Comparison of ENCODE assay signal across 24 cellular contexts in the genomic region with DNA sequence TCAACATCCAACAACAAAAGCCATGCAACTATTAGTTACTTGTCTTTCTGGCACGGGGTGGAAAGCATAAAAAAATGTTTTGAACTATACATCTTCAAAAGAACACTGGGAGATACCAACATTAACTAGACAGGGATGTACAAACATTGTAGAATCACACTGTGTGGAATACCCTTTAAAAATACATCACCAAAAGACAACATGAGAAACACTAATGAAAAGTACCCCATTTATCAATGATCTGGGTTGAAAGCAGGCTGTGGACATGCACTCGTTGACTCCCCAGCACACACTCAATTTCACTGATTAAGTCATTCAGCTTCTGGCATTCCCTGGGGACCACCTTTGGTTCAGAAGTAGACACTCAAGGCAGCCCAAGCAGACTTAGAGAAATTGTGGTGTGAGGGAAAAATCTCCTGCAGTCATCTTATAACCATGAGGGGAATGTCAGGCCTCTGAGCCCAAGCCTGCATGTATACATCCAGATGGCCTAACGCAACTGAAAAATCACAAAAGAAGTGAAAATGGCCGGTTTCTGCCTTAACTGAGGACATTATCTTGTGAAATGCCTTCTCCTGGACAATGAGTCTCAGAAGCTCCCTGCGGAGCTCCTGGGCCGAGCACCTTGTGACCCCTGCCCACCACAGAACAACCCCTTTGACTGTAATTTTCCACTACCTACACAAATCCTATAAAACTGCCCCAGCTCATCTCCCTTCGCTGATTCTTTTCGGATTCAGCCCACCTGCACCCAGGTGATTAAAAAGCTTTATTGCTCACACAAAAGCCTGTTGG. TPM values are rescaled to one million over a fixed set of nuclear protein-coding genes. Genes with fewer than 3 reads are reported as not detected.
DNase-seq lines count a peak whose midpoint lies in the region; ATAC-seq and TF ChIP-seq lines count a peak whose summit lies in the region.
"Had no signal": no experiment of that assay in that cellular context is flagged by ENCODE, and none has a peak within 500 bp of the region (broad histone marks: within the 10 kb centered on the region; RNA-seq: fewer than 3 reads in every experiment).

No MANE protein-coding gene starts in this region.

- peak overlapping the region; percentile 63 to 99 (median 86) for H3K27ac Mint-ChIP-seq in naive thymus-derived CD8-positive, alpha-beta T cell
- H3K27ac Mint-ChIP-seq: activated CD4-positive, alpha-beta T cell treated with anti-CD3 and anti-CD28 coated beads, Interleukin-2, amount 10 ng/mL, durations not matched to agents 24 days and 14 days; stimulated activated memory B cell treated with anti-CD40 and anti-IgM and Interleukin-4, amounts not matched to agents 10 μg/mL and 1 μg/mL and 100 μg/mL, for 72 hours had no signal

- H3K27ac ChIP-seq in HUES64 (ENCODE audit: low read depth, low read length) = peak overlapping the region; percentile 44
- H3K27ac ChIP-seq: lower lobe of right lung, pancreas, thoracic aorta had no signal

- no peak overlapping the region for H3K4me3 ChIP-seq in HUES64 (ENCODE audit: low read length)
- no peak overlapping the region for H3K4me3 ChIP-seq in choroid plexus epithelial cell (ENCODE audit: low read depth, low read length)
- H3K4me3 ChIP-seq: lower lobe of right lung, pancreas, thoracic aorta had no signal

- H3K9me3 Mint-ChIP-seq in naive thymus-derived CD8-positive, alpha-beta T cell = no peaks in the 10 kb centered on the region
- H3K9me3 Mint-ChIP-seq: activated CD4-positive, alpha-beta T cell treated with anti-CD3 and anti-CD28 coated beads, Interleukin-2, amount 10 ng/mL, durations not matched to agents 24 days and 14 days; stimulated activated memory B cell treated with anti-CD40 and anti-IgM and Interleukin-4, amounts not matched to agents 10 μg/mL and 1 μg/mL and 100 μg/mL, for 72 hours had no signal

- H3K36me3 ChIP-seq in HUES64 (ENCODE audit: insufficient read depth, low read length) = peaks cover 30% of the 10 kb centered on the region
- H3K36me3 ChIP-seq: pancreas, thoracic aorta had no signal

- in situ Hi-C loops in G401 (cut with HindIII; ENCODE audit: low sequenced_read_pairs) = no loop called here

- H3K9ac ChIP-seq in HUES64 (ENCODE audit: low read depth, low read length) = peak overlapping the region; percentile 47; the same call in 1 of the 2 replicates

- H3K9me3 ChIP-seq in HUES64 (ENCODE audit: insufficient read depth, low read depth, low read length) = no peaks in the 10 kb centered on the region
- H3K9me3 ChIP-seq: lower lobe of right lung, pancreas, thoracic aorta had no signal

- H3K27me3 ChIP-seq in HUES64 (ENCODE audit: insufficient read depth, low read length) = no peaks in the 10 kb centered on the region
- H3K27me3 ChIP-seq: pancreas had no signal

- no peak for ATAC-seq in naive thymus-derived CD8-positive, alpha-beta T cell
- ATAC-seq in HG03097 (IDR thresholded peaks at IDR 0.05; ENCODE audit: low FRiP score, unreplicated experiment) = no peak
- no peak for ATAC-seq in HG03135 (IDR thresholded peaks at IDR 0.05; ENCODE audit: unreplicated experiment)
- ATAC-seq: lower lobe of right lung; pancreas; sciatic nerve; stimulated activated memory B cell treated with anti-CD40 and anti-IgM and Interleukin-4, amounts not matched to agents 10 μg/mL and 1 μg/mL and 100 μg/mL, for 72 hours had no signal

- WGBS in HUES64 = 75% methylated on average over 8 of the region's 8 CpGs

- TF ChIP-seq CTCF in choroid plexus epithelial cell (conservative IDR thresholded peaks at IDR 0.05; ENCODE audit: low read depth, low read length) = no peak

- no peaks in the 10 kb centered on the region for H3K27me3 Mint-ChIP-seq in naive thymus-derived CD8-positive, alpha-beta T cell
- H3K27me3 Mint-ChIP-seq: activated CD4-positive, alpha-beta T cell treated with anti-CD3 and anti-CD28 coated beads, Interleukin-2, amount 10 ng/mL, durations not matched to agents 24 days and 14 days; stimulated activated memory B cell treated with anti-CD40 and anti-IgM and Interleukin-4, amounts not matched to agents 10 μg/mL and 1 μg/mL and 100 μg/mL, for 72 hours had no signal

- POLR2A ChIA-PET in naive thymus-derived CD8-positive, alpha-beta T cell (lab: Charles Lee) = no interaction called here

- peaks cover 35 to 69% (median 62%) of the 10 kb centered on the region in 4 donors for H3K4me1 Mint-ChIP-seq in naive thymus-derived CD8-positive, alpha-beta T cell

- H3K4me1 ChIP-seq in HUES64 (ENCODE audit: insufficient read depth, low read length) = peaks cover 45% of the 10 kb centered on the region
- H3K4me1 ChIP-seq: lower lobe of right lung had no signal

- H3K36me3 Mint-ChIP-seq in naive thymus-derived CD8-positive, alpha-beta T cell = peaks cover 0 to 15% (median 15%) of the 10 kb centered on the region in 3 donors

- peak overlapping the region in 6 of 10 donors; percentile 1 to 81 (median 63) for H3K4me3 Mint-ChIP-seq in naive thymus-derived CD8-positive, alpha-beta T cell
- H3K4me3 Mint-ChIP-seq: activated CD4-positive, alpha-beta T cell treated with anti-CD3 and anti-CD28 coated beads, Interleukin-2, amount 10 ng/mL, durations not matched to agents 24 days and 14 days; stimulated activated memory B cell treated with anti-CD40 and anti-IgM and Interleukin-4, amounts not matched to agents 10 μg/mL and 1 μg/mL and 100 μg/mL, for 72 hours had no signal

- DNase-seq in EH (ENCODE audit: low read depth) = peak; percentile 25
- DNase-seq in choroid plexus epithelial cell (ENCODE audit: low read depth) = peak; percentile 63
- no peak for DNase-seq in naive thymus-derived CD8-positive, alpha-beta T cell
- no peak for DNase-seq in G401 (ENCODE audit: low spot score)
- DNase-seq in kidney glomerular epithelial cell (lab: John Stamatoyannopoulos, UW) = no peak
- DNase-seq: activated CD4-positive, alpha-beta T cell treated with anti-CD3 and anti-CD28 coated beads, Interleukin-2, amount 10 ng/mL, durations not matched to agents 24 days and 14 days; activated CD8-positive, alpha-beta memory T cell treated with anti-CD3 and anti-CD28 coated beads, Interleukin-2, amount 50 U/mL, for 4 hours; activated effector memory CD4-positive, alpha-beta T cell treated with anti-CD3 and anti-CD28 coated beads, Interleukin-2, amount 50 U/mL, for 16 hours; cerebellar nuclear complex; COR-L47; effector CD8-positive, alpha-beta T cell; H7; Karpas-422; lower lobe of right lung; NCI-H1092 treated with DMSO at 0.1 percent for 48 hours; NCI-H526; pancreas; SW 1271 had no signal

RNA-seq across cellular contexts. Expression of a gene that starts 53.0 kb away (rescaled TPM):
- 16.0 TPM for polyA plus RNA-seq in HUES64 (2013, experiment 1 of 2)
- 18.2 TPM for polyA plus RNA-seq in HUES64 (2013, experiment 2 of 2)
- total RNA-seq in naive thymus-derived CD8-positive, alpha-beta T cell = 10 to 100 TPM; 37.8 to 42.1 TPM
- polyA plus RNA-seq in naive thymus-derived CD8-positive, alpha-beta T cell = 10 to 100 TPM; 23.1 to 29.2 (median 25.4) TPM
- total RNA-seq in G401 (2014; rRNA removed; shearing (Covaris generic)) = 41.2 and 46.2 TPM in 2 replicates

Comparison
In these comparisons a context has a peak if more than half of its experiments do, and no peak if none do; other contexts are left out.
1. DNase-seq: peak in EH (single experiment) and choroid plexus epithelial cell (single experiment); none in naive thymus-derived CD8-positive, alpha-beta T cell (0 of 10), G401 (single experiment) and kidney glomerular epithelial cell (single experiment).